ENCODE assay signal across 20 cellular contexts in genomic region chr7:98568891-98569290, GRCh38. TPM values are rescaled to one million over a fixed set of nuclear protein-coding genes. Genes with fewer than 3 reads are reported as not detected.
A peak's percentile ranks its signal among the peaks of the same experiment; 100 is the strongest.
DNase-seq lines count a peak whose midpoint lies in the region; ATAC-seq, FAIRE-seq and TF ChIP-seq lines count a peak whose summit lies in the region.
"Had no signal": no experiment of that assay in that cellular context is flagged by ENCODE, and none has a peak within 500 bp of the region (broad histone marks: within the 10 kb centered on the region; RNA-seq: fewer than 3 reads in every experiment).

No MANE protein-coding gene starts in this region.

- H3K27ac ChIP-seq in adrenal gland (peak overlapping the region in 4 of 5 donors; percentile 41 to 95 (median 80)), tibial artery (no peak overlapping the region)
- H3K27ac ChIP-seq: neutrophil, right lobe of liver had no signal

- no peaks in the 10 kb centered on the region for H3K36me3 ChIP-seq in adrenal gland (replicated peaks in 1 of 2)
- H3K36me3 ChIP-seq in tibial artery = no peaks in the 10 kb centered on the region
- H3K36me3 ChIP-seq: MG63, neutrophil, right lobe of liver had no signal

- FAIRE-seq in urothelium cell line (lab: Jason Lieb, UNC) = peak; percentile 62
- FAIRE-seq: bronchial epithelial cell, HepG2 had no signal

- DNase-seq in left ventricle myocardium superior = peak; percentile 53
- DNase-seq in Right ventricle myocardium superior = no peak
- DNase-seq in adrenal gland = peak in 4 of 7 donors; percentile 29 to 75 (median 39)
- DNase-seq in medulla oblongata (ENCODE audit: extremely low spot score) = peak; percentile 9
- peak; percentile 75 for DNase-seq in urothelium cell line (ENCODE audit: low spot score)
- no peak for DNase-seq in activated CD8-positive, alpha-beta memory T cell treated with anti-CD3 and anti-CD28 coated beads, Interleukin-2, amount 50 U/mL, for 48 hours
- no peak for DNase-seq in tibial artery
- DNase-seq: activated CD8-positive, alpha-beta T cell treated with anti-CD3 and anti-CD28 coated beads, Interleukin-2, amount 10 ng/mL, durations not matched to agents 7 days and 5 days; activated naive CD8-positive, alpha-beta T cell treated with anti-CD3 and anti-CD28 coated beads, Interleukin-2, amount 50 U/mL, for 24 hours; CD8-positive, alpha-beta T cell; kidney glomerular epithelial cell; MG63; right lobe of liver; stimulated activated CD4-positive, alpha-beta T cell treated with anti-CD3 and anti-CD28 coated beads, Interleukin-4, amount 100 ng/mL, for 4 hours; stimulated activated CD8-positive, alpha-beta memory T cell treated with anti-CD3 and anti-CD28 coated beads, Interleukin-4, amount 100 ng/mL, for 48 hours had no signal

- no peak for TF ChIP-seq POLR2A in adrenal gland (IDR thresholded peaks at IDR 0.05)

- intact Hi-C loops in left ventricle myocardium superior (cut with micrococcal nuclease) (no loop called here), Right ventricle myocardium superior (cut with DNase I) (no loop called here), adrenal gland (cut with DNase I) (no loop called here), tibial artery (cut with DNase I; ENCODE audit: low total_unique reads) (no loop called here)

- ATAC-seq in left ventricle myocardium superior (no peak), Right ventricle myocardium superior (ENCODE audit: poor library complexity) (no peak), GM19324 (IDR thresholded peaks at IDR 0.05; ENCODE audit: low FRiP score, unreplicated experiment) (no peak)
- ATAC-seq: activated CD8-positive, alpha-beta T cell treated with anti-CD3 and anti-CD28 coated beads, Interleukin-2, amount 10 ng/mL, durations not matched to agents 7 days and 5 days; activated naive CD8-positive, alpha-beta T cell treated with anti-CD3 and anti-CD28 coated beads, Interleukin-2, amount 50 U/mL, for 24 hours; CD8-positive, alpha-beta T cell; HepG2; right lobe of liver; WTC11 had no signal

- H3K4me1 ChIP-seq in adrenal gland (replicated peaks in 1 of 2) (peaks cover 7 to 14% of the 10 kb centered on the region in 2 donors), tibial artery (no peaks in the 10 kb centered on the region)
- H3K4me1 ChIP-seq: right lobe of liver had no signal

- H3K9me3 ChIP-seq in adrenal gland (replicated peaks in 1 of 3) (no peaks in the 10 kb centered on the region), tibial artery (no peaks in the 10 kb centered on the region)
- H3K9me3 ChIP-seq: MG63, neutrophil, right lobe of liver had no signal

- TF ChIP-seq CTCF in adrenal gland (IDR thresholded peaks at IDR 0.05) (no peak), tibial artery (IDR thresholded peaks at IDR 0.05) (no peak)

- WGBS in adrenal gland, 4 donors = 49 to 68% (median 62%) methylated on average over 5 to 8 of the region's 8 CpGs

- H3K27me3 ChIP-seq in adrenal gland = no peaks in the 10 kb centered on the region
- peaks cover 0 to 15% of the 10 kb centered on the region in 2 donors for H3K27me3 ChIP-seq in tibial artery
- H3K27me3 ChIP-seq: MG63, neutrophil, right lobe of liver had no signal

- H3K4me3 ChIP-seq in adrenal gland (no peak overlapping the region), tibial artery (no peak overlapping the region)
- H3K4me3 ChIP-seq: MG63, right lobe of liver had no signal

RNA-seq across cellular contexts. Expression of gene NPTX2, which starts 48.2 kb away (rescaled TPM):
- total RNA-seq in left ventricle myocardium superior (2.1 TPM), Right ventricle myocardium superior (3.4 TPM), adrenal gland (10 to 100 TPM; 24.7 to 81.1 (median 54.4) TPM)
- polyA plus RNA-seq in adrenal gland = 10 to 100 TPM; 11.6 to 55.2 (median 18.6) TPM
- total RNA-seq: activated CD8-positive, alpha-beta T cell treated with anti-CD3 and anti-CD28 coated beads, Interleukin-2, amount 10 ng/mL, durations not matched to agents 7 days and 5 days; CD8-positive, alpha-beta T cell; HepG2 had no signal
- polyA plus RNA-seq: HepG2 had no signal

Comparison
In these comparisons a context has a peak if more than half of its experiments do, and no peak if none do; other contexts are left out.
1. DNase-seq: peak in left ventricle myocardium superior (single experiment), adrenal gland (4 of 7), medulla oblongata (single experiment) and urothelium cell line (single experiment); none in Right ventricle myocardium superior (single experiment), activated CD8-positive, alpha-beta memory T cell treated with anti-CD3 and anti-CD28 coated beads, Interleukin-2, amount 50 U/mL, for 48 hours (single experiment) and tibial artery (0 of 2).
2. H3K27ac ChIP-seq: peak in adrenal gland (4 of 5); none in tibial artery (0 of 2).